Comparison of ENCODE assay signal across 26 cellular contexts in genomic region chr2:985317-985898, GRCh38. TPM values are rescaled to one million over a fixed set of nuclear protein-coding genes. Genes with fewer than 3 reads are reported as not detected.
A peak's percentile ranks its signal among the peaks of the same experiment; 100 is the strongest.
DNase-seq lines count a peak whose midpoint lies in the region; ATAC-seq and TF ChIP-seq lines count a peak whose summit lies in the region.
"Had no signal": no experiment of that assay in that cellular context is flagged by ENCODE, and none has a peak within 500 bp of the region (broad histone marks: within the 10 kb centered on the region; RNA-seq: fewer than 3 reads in every experiment).

No MANE protein-coding gene starts in this region.

- H3K36me3 ChIP-seq in BLaER1 (no peaks in the 10 kb centered on the region), GM23338 (ENCODE audit: insufficient read depth) (peaks cover 4% of the 10 kb centered on the region; the same call in 1 of the 2 replicates)
- H3K36me3 ChIP-seq: ascending aorta, heart left ventricle had no signal

- H3K27me3 Mint-ChIP-seq in GM23338 (ENCODE audit: insufficient read depth, low read depth, poor library complexity) (peaks cover 8% of the 10 kb centered on the region), T-helper 17 cell (peaks cover 34% of the 10 kb centered on the region)

- peak overlapping the region; percentile 60 for H3K4me2 ChIP-seq in BLaER1
- peak overlapping the region; percentile 18; the same call in 1 of the 2 replicates for H3K4me2 ChIP-seq in GM23338

- TF ChIP-seq CTCF in GM23338 (conservative IDR thresholded peaks at IDR 0.05; ENCODE audit: low read depth in 2 of 2), result peak in 1 of 2 experiments; percentile 25; a peak in 1 of 4 replicates

- H3K9me2 ChIP-seq in GM23338 (ENCODE audit: insufficient read depth), result no peaks in the 10 kb centered on the region

- ATAC-seq in GM23338 (peak; percentile 71), T-helper 17 cell (peak; percentile 44)
- ATAC-seq: activated CD4-positive, alpha-beta T cell treated with anti-CD3 and anti-CD28 coated beads for 36 hours; heart left ventricle; left cardiac atrium; right cardiac atrium had no signal

- H3F3A ChIP-seq in GM23338 (replicated peaks; ENCODE audit: low read depth), result peaks cover 10% of the 10 kb centered on the region; the same call in 1 of the 2 replicates

- no peak overlapping the region for H2AFZ ChIP-seq in GM23338
- H2AFZ ChIP-seq: parathyroid adenoma had no signal

- no peaks in the 10 kb centered on the region for H3K9me3 Mint-ChIP-seq in GM23338
- H3K9me3 Mint-ChIP-seq: memory B cell, naive B cell had no signal

- H4K20me1 ChIP-seq in BLaER1 (no peaks in the 10 kb centered on the region), GM23338 (replicated peaks; ENCODE audit: insufficient read depth) (peaks cover 55% of the 10 kb centered on the region)

- H3K27me3 ChIP-seq in BLaER1 (no peaks in the 10 kb centered on the region), GM23338 (ENCODE audit: insufficient read depth) (no peaks in the 10 kb centered on the region)
- H3K27me3 ChIP-seq: ascending aorta had no signal

- H3K36me3 Mint-ChIP-seq in GM23338 (ENCODE audit: low read depth), result peaks cover 37% of the 10 kb centered on the region
- H3K36me3 Mint-ChIP-seq in T-helper 17 cell (ENCODE audit: low read depth), result peaks cover 10% of the 10 kb centered on the region
- H3K36me3 Mint-ChIP-seq: memory B cell had no signal

- peaks cover 35% of the 10 kb centered on the region for H3K4me1 Mint-ChIP-seq in GM23338
- H3K4me1 Mint-ChIP-seq in T-helper 17 cell, result peaks cover 15% of the 10 kb centered on the region
- H3K4me1 Mint-ChIP-seq: memory B cell had no signal

- H3K4me3 ChIP-seq in BLaER1, result no peak overlapping the region
- H3K4me3 ChIP-seq in GM23338, result no peak overlapping the region
- H3K4me3 ChIP-seq: ascending aorta, dorsolateral prefrontal cortex, heart left ventricle had no signal

- H3K4me1 ChIP-seq in BLaER1, result peaks cover 22% of the 10 kb centered on the region
- peaks cover 16% of the 10 kb centered on the region for H3K4me1 ChIP-seq in GM23338 (ENCODE audit: insufficient read depth)
- H3K4me1 ChIP-seq: ascending aorta, heart left ventricle, parathyroid adenoma had no signal

- H3K9ac ChIP-seq in BLaER1, result no peak overlapping the region
- H3K9ac ChIP-seq: parathyroid adenoma had no signal

- no peak overlapping the region for H3K4me3 Mint-ChIP-seq in GM23338
- H3K4me3 Mint-ChIP-seq in T-helper 17 cell, result peak overlapping the region; percentile 12
- H3K4me3 Mint-ChIP-seq: activated CD4-positive, alpha-beta T cell treated with anti-CD3 and anti-CD28 coated beads for 36 hours; memory B cell had no signal

- H3K27ac Mint-ChIP-seq in GM23338 (no peak overlapping the region), T-helper 17 cell (no peak overlapping the region)
- H3K27ac Mint-ChIP-seq: activated CD4-positive, alpha-beta T cell treated with anti-CD3 and anti-CD28 coated beads for 36 hours; memory B cell had no signal

- DNase-seq in GM23338 (ENCODE audit: low spot score) (no peak), T-helper 17 cell (no peak), left kidney (ENCODE audit: low read depth, low spot score) (peak; percentile 48), superior temporal gyrus (ENCODE audit: extremely low spot score) (no peak), NCI-H748 treated with DMSO at 0.1 percent for 48 hours (lab: John Stamatoyannopoulos, UW) (no peak), NCI-H82 treated with DMSO at 0.1 percent for 48 hours (lab: John Stamatoyannopoulos, UW; ENCODE audit: unreplicated experiment) (no peak)
- DNase-seq: activated CD4-positive, alpha-beta T cell treated with anti-CD3 and anti-CD28 coated beads for 36 hours; activated effector memory CD4-positive, alpha-beta T cell treated with anti-CD3 and anti-CD28 coated beads, Interleukin-2, amount 50 U/mL, for 16 hours; central memory CD4-positive, alpha-beta T cell; dorsolateral prefrontal cortex; heart left ventricle; KG1; left cardiac atrium; naive B cell; NCI-H1048; NCI-H187; NCI-H345; NCI-H82; right cardiac atrium; Right ventricle myocardium superior; T-helper 1 cell had no signal

- H3K9me3 ChIP-seq in BLaER1 (no peaks in the 10 kb centered on the region), T-helper 17 cell (ENCODE audit: control insufficient read depth, low read length, poor library complexity, severe bottlenecking) (no peaks in the 10 kb centered on the region)
- H3K9me3 ChIP-seq: ascending aorta, heart left ventricle had no signal

- no peak overlapping the region for H3K27ac ChIP-seq in BLaER1
- H3K27ac ChIP-seq in GM23338 (ENCODE audit: low read depth), result no peak overlapping the region
- H3K27ac ChIP-seq: ascending aorta, dorsolateral prefrontal cortex, heart left ventricle, parathyroid adenoma had no signal

- peaks cover 87% of the 10 kb centered on the region for H3K79me2 ChIP-seq in GM23338 (replicated peaks; ENCODE audit: insufficient read depth)
- H3K79me2 ChIP-seq: parathyroid adenoma had no signal

TF ChIP-seq in GM23338, 12 proteins besides CTCF, POLR2A, EP300 and RAD21 (continues in another document):
- no peak for TF ChIP-seq EZH2 (IDR thresholded peaks at IDR 0.05; ENCODE audit: low read depth, unreplicated experiment)
- no peak for TF ChIP-seq JUNB (IDR thresholded peaks at IDR 0.05; ENCODE audit: unreplicated experiment)
- no peak for TF ChIP-seq ETS1 (IDR thresholded peaks at IDR 0.05)
- TF ChIP-seq REST (IDR thresholded peaks at IDR 0.05; ENCODE audit: unreplicated experiment), result no peak
- TF ChIP-seq NANOG (IDR thresholded peaks at IDR 0.05; ENCODE audit: borderline replicate concordance), result no peak
- no peak for TF ChIP-seq ZNF331 (CRISPR knock-in tag; IDR thresholded peaks at IDR 0.05; ENCODE audit: low read depth)
- no peak for TF ChIP-seq POLR2AphosphoS5 (IDR thresholded peaks at IDR 0.05; ENCODE audit: low read depth)
- TF ChIP-seq STAT1 (IDR thresholded peaks at IDR 0.05; ENCODE audit: unreplicated experiment), result no peak
- TF ChIP-seq CREB1 (CRISPR knock-in tag; IDR thresholded peaks at IDR 0.05; ENCODE audit: low read depth), result no peak
- no peak for TF ChIP-seq EZH2phosphoT487 (IDR thresholded peaks at IDR 0.05; ENCODE audit: unreplicated experiment)

RNA-seq across cellular contexts. Expression of gene SNTG2, which starts 34.8 kb away (rescaled TPM):
- 56.0 and 60.4 TPM in 2 replicates for total RNA-seq in GM23338 (2014; rRNA removed; shearing (Covaris generic))
- polyA plus RNA-seq in GM23338 (2016; fragmentation: Nextera tagmentation; extraction: Ambion mirVana), result 21.6 and 27.5 TPM in 2 replicates
- 1 to 10 TPM; 2.0 to 6.3 TPM for total RNA-seq in T-helper 17 cell
- total RNA-seq: HT-29 had no signal
